In genomic region chr5:153891394-153891793, GRCh38 we compare ENCODE assay signal across 23 cellular contexts.
DNase-seq lines count a peak whose midpoint lies in the region; ATAC-seq and TF ChIP-seq lines count a peak whose summit lies in the region.
"Had no signal": no experiment of that assay in that cellular context is flagged by ENCODE, and none has a peak within 500 bp of the region (broad histone marks: within the 10 kb centered on the region; RNA-seq: fewer than 3 reads in every experiment).

No MANE protein-coding gene starts in this region.

- ATAC-seq in GM18505 (IDR thresholded peaks at IDR 0.05; ENCODE audit: unreplicated experiment) (peak; percentile 86), GM18909 (IDR thresholded peaks at IDR 0.05; ENCODE audit: poor library complexity, unreplicated experiment) (peak; percentile 58), HG02885 (IDR thresholded peaks at IDR 0.05; ENCODE audit: poor library complexity, unreplicated experiment) (peak; percentile 62), IMR-90 (ENCODE audit: low read depth) (no peak), heart right ventricle (no peak), left ventricle myocardium superior (no peak)
- ATAC-seq: activated CD8-positive, alpha-beta memory T cell treated with anti-CD3 and anti-CD28 coated beads, Interleukin-2, amount 10 ng/mL, durations not matched to agents 7 days and 5 days; T-helper 17 cell had no signal

- H3K79me1 ChIP-seq in IMR-90 (ENCODE audit: low read depth in 1 of 2, low read length in 2 of 2): no peaks in the 10 kb centered on the region

- in situ Hi-C loops in IMR-90 (cut with MboI; ENCODE audit: low sequenced_read_pairs): no loop called here

- no peak for TF ChIP-seq RAD21 in IMR-90 (IDR thresholded peaks at IDR 0.05; ENCODE audit: low read length)

- no peaks in the 10 kb centered on the region; the same call in 1 of the 2 replicates for H3K9me1 ChIP-seq in IMR-90 (ENCODE audit: insufficient read depth, low read length)

- intact Hi-C loops in IMR-90 (cut with micrococcal nuclease) (no loop called here), heart right ventricle (cut with DNase I) (no loop called here), left ventricle myocardium superior (cut with micrococcal nuclease) (no loop called here)

- no peak overlapping the region for H2BK20ac ChIP-seq in IMR-90 (ENCODE audit: low read depth, low read length)

- H2BK15ac ChIP-seq in IMR-90 (ENCODE audit: low read depth, low read length): no peak overlapping the region

- H3K27ac ChIP-seq in IMR-90 (ENCODE audit: insufficient read depth, low read length) (no peak overlapping the region), heart right ventricle (no peak overlapping the region), substantia nigra (ENCODE audit: low read depth, low read length, poor library complexity, severe bottlenecking) (no peak overlapping the region)
- H3K27ac ChIP-seq: cardiac muscle cell, KMS-11, Peyer's patch, testis, VCaP had no signal

- no peak overlapping the region for H2BK5ac ChIP-seq in IMR-90 (ENCODE audit: low read depth, low read length, poor library complexity, severe bottlenecking)

- no peak for TF ChIP-seq CTCF in IMR-90 (conservative IDR thresholded peaks at IDR 0.05; ENCODE audit: low read depth, low read length)
- TF ChIP-seq CTCF in heart right ventricle (IDR thresholded peaks at IDR 0.05): no peak

- no peak overlapping the region for H3K4me2 ChIP-seq in IMR-90 (ENCODE audit: low read depth, low read length)
- H3K4me2 ChIP-seq: KMS-11 had no signal

- TF ChIP-seq POLR2A in GM18505 (IDR thresholded peaks at IDR 0.05; ENCODE audit: borderline replicate concordance, extremely low read depth, insufficient read depth, insufficient read length): no peak
- no peak for TF ChIP-seq POLR2A in IMR-90 (IDR thresholded peaks at IDR 0.05; ENCODE audit: low read depth, low read length)

- H3K56ac ChIP-seq in IMR-90 (ENCODE audit: extremely low read depth, insufficient read depth, low read length): no peak overlapping the region

- H3K4me1 ChIP-seq in IMR-90 (ENCODE audit: control insufficient read depth, insufficient read depth, low read length) (0 out of 2 replicates have a peak, but pooled peaks cover 2% of the 10 kb centered on the region), heart right ventricle (no peaks in the 10 kb centered on the region)
- H3K4me1 ChIP-seq: Peyer's patch, testis had no signal

- H4K20me1 ChIP-seq in IMR-90 (ENCODE audit: insufficient read depth, low read length): no peaks in the 10 kb centered on the region

- H3K4me3 ChIP-seq in IMR-90 (ENCODE audit: insufficient read depth, low read depth, low read length): no peak overlapping the region
- no peak overlapping the region for H3K4me3 ChIP-seq in heart right ventricle
- H3K4me3 ChIP-seq: cardiac muscle cell, Peyer's patch, testis had no signal

- no peak overlapping the region for H3K23ac ChIP-seq in IMR-90 (ENCODE audit: low read depth, low read length)

- H3K14ac ChIP-seq in IMR-90 (replicated peaks; ENCODE audit: low read depth, low read length): no peak overlapping the region

- H3K27me3 ChIP-seq in IMR-90 (ENCODE audit: control insufficient read depth, insufficient read depth, low read length) (no peaks in the 10 kb centered on the region), heart right ventricle (peaks cover 0 to 2% (median 0%) of the 10 kb centered on the region in 7 donors)
- H3K27me3 ChIP-seq: cardiac muscle cell, Peyer's patch, testis had no signal

- no peak overlapping the region for H2BK120ac ChIP-seq in IMR-90 (ENCODE audit: low read depth, low read length)

- H3K4ac ChIP-seq in IMR-90 (ENCODE audit: low read depth, low read length): peak overlapping the region; percentile 9; the same call in 1 of the 2 replicates

- no peak overlapping the region for H2AK9ac ChIP-seq in IMR-90 (replicated peaks; ENCODE audit: low read depth, low read length, poor library complexity)

- no peaks in the 10 kb centered on the region for H3K36me3 ChIP-seq in IMR-90 (ENCODE audit: control insufficient read depth, insufficient read depth, low read length)
- no peaks in the 10 kb centered on the region for H3K36me3 ChIP-seq in heart right ventricle
- H3K36me3 ChIP-seq: cardiac muscle cell, Peyer's patch had no signal

- POLR2A ChIA-PET in IMR-90 (lab: Charles Lee; ENCODE audit: unreplicated experiment): no interaction called here

- no peak overlapping the region for H4K8ac ChIP-seq in IMR-90 (ENCODE audit: low read depth in 2 of 2, low read length in 2 of 2)

- no peaks in the 10 kb centered on the region for H3K9me3 ChIP-seq in IMR-90 (ENCODE audit: control insufficient read depth, insufficient read depth, low read length)
- no peaks in the 10 kb centered on the region for H3K9me3 ChIP-seq in heart right ventricle
- H3K9me3 ChIP-seq: Peyer's patch, testis had no signal

- no peak overlapping the region for H4K5ac ChIP-seq in IMR-90 (ENCODE audit: low read depth, low read length)

- no peak overlapping the region for H2AFZ ChIP-seq in IMR-90 (replicated peaks; ENCODE audit: low read length, poor library complexity)

- dilution Hi-C loops in IMR-90 (cut with HindIII; ENCODE audit: low sequenced_read_pairs, unreplicated experiment): no loop called here

- CTCF ChIA-PET in IMR-90 (lab: Yijun Ruan, JAX): no interaction called here

- no peak overlapping the region for H3K9ac ChIP-seq in IMR-90 (ENCODE audit: low read depth, low read length)
- H3K9ac ChIP-seq: KMS-11 had no signal

- H3K18ac ChIP-seq in IMR-90 (ENCODE audit: low read depth, low read length): no peak overlapping the region

- peak overlapping the region; percentile 51 for H4K91ac ChIP-seq in IMR-90 (ENCODE audit: insufficient read depth, low read depth, low read length)

- DNase-seq in IMR-90 (no peak), heart right ventricle (no peak), substantia nigra (lab: John Stamatoyannopoulos, UW) (no peak), T-helper 9 cell (no peak), left ventricle myocardium superior (no peak)
- DNase-seq: activated CD4-positive, alpha-beta T cell treated with anti-CD3 and anti-CD28 coated beads, Interleukin-2, amount 10 ng/mL, durations not matched to agents 24 days and 14 days; activated CD8-positive, alpha-beta memory T cell treated with anti-CD3 and anti-CD28 coated beads, Interleukin-2, amount 10 ng/mL, durations not matched to agents 7 days and 5 days; anterior cingulate cortex; HCEC 1CT; kidney; NCI-H446; Peyer's patch; small intestine; stimulated activated CD4-positive, alpha-beta T cell treated with anti-CD3 and anti-CD28 coated beads, Interleukin-2, amount 100 ng/mL, for 24 hours; stimulated activated naive B cell treated with anti-CD40 and anti-IgM and Interleukin-4, amounts not matched to agents 10 μg/mL and 1 μg/mL and 100 μg/mL, for 72 hours; T-helper 17 cell; testis had no signal

- H2AK5ac ChIP-seq in IMR-90 (ENCODE audit: low read depth, low read length): no peak overlapping the region

- BruUV-seq in IMR-90 (replicated peaks; lab: Mats Ljungman, UMichigan): no TSS peak

TF ChIP-seq in IMR-90, 13 proteins besides CTCF, POLR2A, EP300 and RAD21:
- TF ChIP-seq RCOR1 (IDR thresholded peaks at IDR 0.05; ENCODE audit: insufficient replicate concordance, low read length) (no peak), CEBPB (IDR thresholded peaks at IDR 0.05; ENCODE audit: low read depth, low read length) (no peak), CHD1 (IDR thresholded peaks at IDR 0.05; ENCODE audit: low read depth, low read length) (no peak), BHLHE40 (IDR thresholded peaks at IDR 0.05; ENCODE audit: low read depth, low read length) (no peak), SMC3 (IDR thresholded peaks at IDR 0.05; ENCODE audit: low read depth, low read length) (no peak), NFE2L2 (IDR thresholded peaks at IDR 0.05; ENCODE audit: low read depth, low read length) (no peak), USF2 (IDR thresholded peaks at IDR 0.05; ENCODE audit: low read depth, low read length) (no peak), MXI1 (IDR thresholded peaks at IDR 0.05; ENCODE audit: borderline replicate concordance, low read depth, low read length) (no peak), MAZ (IDR thresholded peaks at IDR 0.05; ENCODE audit: borderline replicate concordance, low read depth, low read length) (no peak), RFX5 (IDR thresholded peaks at IDR 0.05; ENCODE audit: low read depth, low read length) (no peak), MAFK (IDR thresholded peaks at IDR 0.05; ENCODE audit: low read depth, low read length) (no peak), FOS (IDR thresholded peaks at IDR 0.05; ENCODE audit: low read depth, low read length) (no peak)
- TF ChIP-seq, protein P1, sequence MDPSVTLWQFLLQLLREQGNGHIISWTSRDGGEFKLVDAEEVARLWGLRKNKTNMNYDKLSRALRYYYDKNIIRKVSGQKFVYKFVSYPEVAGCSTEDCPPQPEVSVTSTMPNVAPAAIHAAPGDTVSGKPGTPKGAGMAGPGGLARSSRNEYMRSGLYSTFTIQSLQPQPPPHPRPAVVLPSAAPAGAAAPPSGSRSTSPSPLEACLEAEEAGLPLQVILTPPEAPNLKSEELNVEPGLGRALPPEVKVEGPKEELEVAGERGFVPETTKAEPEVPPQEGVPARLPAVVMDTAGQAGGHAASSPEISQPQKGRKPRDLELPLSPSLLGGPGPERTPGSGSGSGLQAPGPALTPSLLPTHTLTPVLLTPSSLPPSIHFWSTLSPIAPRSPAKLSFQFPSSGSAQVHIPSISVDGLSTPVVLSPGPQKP (IDR thresholded peaks at IDR 0.05; ENCODE audit: borderline replicate concordance, low read depth, low read length): no peak

Comparison
In these comparisons a context has a peak if more than half of its experiments do, and no peak if none do; other contexts are left out.
1. ATAC-seq: peak in GM18505 (single experiment), GM18909 (single experiment) and HG02885 (single experiment); none in IMR-90 (single experiment), heart right ventricle (0 of 8) and left ventricle myocardium superior (single experiment).